Comparison of ENCODE assay signal across 5 cellular contexts in genomic region chr9:39054453-39054852, GRCh38.
A peak's percentile ranks its signal among the peaks of the same experiment; 100 is the strongest.
DNase-seq lines count a peak whose midpoint lies in the region; ATAC-seq, FAIRE-seq and TF ChIP-seq lines count a peak whose summit lies in the region.
"Not testable (repeated sequence)": the region's sequence is repeated elsewhere in the genome, so short reads cannot be mapped to it uniquely, and the experiment has no call there.

No MANE protein-coding gene starts in this region.

- H3K79me2 ChIP-seq in K562 (ENCODE audit: control insufficient read depth, insufficient read depth, low read length) = not testable (repeated sequence)

- not testable (repeated sequence) for H3K27me3 Mint-ChIP-seq in stimulated activated memory B cell treated with anti-CD40 and anti-IgM and Interleukin-4, amounts not matched to agents 10 μg/mL and 1 μg/mL and 100 μg/mL, for 72 hours

- H3K36me3 ChIP-seq in K562 (ENCODE audit: control insufficient read depth, insufficient read depth, low read length); upper lobe of right lung: not testable (repeated sequence)

- not testable (repeated sequence) for H3K4me1 ChIP-seq in K562 (replicated peaks in 1 of 2; ENCODE audit: control insufficient read depth in 2 of 2, insufficient read depth in 2 of 2, low read length in 2 of 2); upper lobe of right lung

- FAIRE-seq in K562 (lab: Jason Lieb, UNC) = not testable (repeated sequence)

- DNase-seq in K562 (ENCODE audit: extremely low read depth in 1 of 4, low spot score in 3 of 4) = peak in 1 of 4 experiments; percentile 34
- DNase-seq in Right ventricle myocardium inferior (ENCODE audit: missing footprints); omental fat pad (ENCODE audit: low spot score); upper lobe of right lung: not testable (repeated sequence)

- not testable (repeated sequence) for H3K4me2 ChIP-seq in K562 (ENCODE audit: insufficient read depth, low read length)

- not testable (repeated sequence) for H3K4me3 ChIP-seq in K562, upper lobe of right lung

- not testable (repeated sequence) for H3K9me3 Mint-ChIP-seq in stimulated activated memory B cell treated with anti-CD40 and anti-IgM and Interleukin-4, amounts not matched to agents 10 μg/mL and 1 μg/mL and 100 μg/mL, for 72 hours

- in situ Hi-C loops in K562 (cut with MboI) = not testable (repeated sequence)

- H3K9ac ChIP-seq in K562 (ENCODE audit: insufficient read depth in 1 of 2, low read depth in 2 of 2, low read length in 2 of 2) = not testable (repeated sequence)

- not testable (repeated sequence) for H3K36me3 Mint-ChIP-seq in stimulated activated memory B cell treated with anti-CD40 and anti-IgM and Interleukin-4, amounts not matched to agents 10 μg/mL and 1 μg/mL and 100 μg/mL, for 72 hours

- not testable (repeated sequence) for H3K27ac ChIP-seq in K562 (ENCODE audit: extremely low read depth, low read depth, low read length); upper lobe of right lung

- whole genome bisulfite sequencing in K562 (ENCODE audit: insufficient coverage, low coverage, missing lambda C conversion rate) = 0% methylated on average over 2 of the region's 8 CpGs

- not testable (repeated sequence) for H3K4me3 Mint-ChIP-seq in stimulated activated memory B cell treated with anti-CD40 and anti-IgM and Interleukin-4, amounts not matched to agents 10 μg/mL and 1 μg/mL and 100 μg/mL, for 72 hours

- not testable (repeated sequence) for BruUV-seq in K562 (replicated peaks; lab: Mats Ljungman, UMichigan)

- TF ChIP-seq EP300 in K562 (IDR thresholded peaks at IDR 0.05; ENCODE audit: low read length) = not testable (repeated sequence)

- intact Hi-C loops in K562 (cut with micrococcal nuclease); Right ventricle myocardium inferior (cut with DNase I); upper lobe of right lung (cut with DNase I): not testable (repeated sequence)

- H4K20me1 ChIP-seq in K562 (replicated peaks; ENCODE audit: control insufficient read depth, insufficient read depth, low read length) = not testable (repeated sequence)

- H3K27ac Mint-ChIP-seq in stimulated activated memory B cell treated with anti-CD40 and anti-IgM and Interleukin-4, amounts not matched to agents 10 μg/mL and 1 μg/mL and 100 μg/mL, for 72 hours = not testable (repeated sequence)

- peak; percentile 96 for ATAC-seq in K562
- ATAC-seq in Right ventricle myocardium inferior = peak; percentile 42
- peak; percentile 57 for ATAC-seq in omental fat pad (ENCODE audit: low FRiP score)
- peak; percentile 55 for ATAC-seq in stimulated activated memory B cell treated with anti-CD40 and anti-IgM and Interleukin-4, amounts not matched to agents 10 μg/mL and 1 μg/mL and 100 μg/mL, for 72 hours
- ATAC-seq in upper lobe of right lung = peak; percentile 49

- not testable (repeated sequence) for H3K4me1 Mint-ChIP-seq in stimulated activated memory B cell treated with anti-CD40 and anti-IgM and Interleukin-4, amounts not matched to agents 10 μg/mL and 1 μg/mL and 100 μg/mL, for 72 hours

- H3K27me3 ChIP-seq in K562 (ENCODE audit: control insufficient read depth in 2 of 2, insufficient read depth in 2 of 2, low read length in 2 of 2); upper lobe of right lung: not testable (repeated sequence)

- not testable (repeated sequence) for TF ChIP-seq RAD21 in K562 (CRISPR knock-in tag; conservative IDR thresholded peaks at IDR 0.05 in 1 of 2, IDR thresholded peaks at IDR 0.05 in 1 of 2)

- TF ChIP-seq POLR2A in K562 (conservative IDR thresholded peaks at IDR 0.05) = not testable (repeated sequence)

- POLR2A ChIA-PET in K562 (lab: Yijun Ruan, JAX) = not testable (repeated sequence)

- H3K9me3 ChIP-seq in K562 (replicated peaks; ENCODE audit: control insufficient read depth, insufficient read depth, low read depth, low read length); upper lobe of right lung: not testable (repeated sequence)

- H3K9me1 ChIP-seq in K562 (ENCODE audit: control insufficient read depth, insufficient read depth, low read length) = not testable (repeated sequence)

- not testable (repeated sequence) for H2AFZ ChIP-seq in K562 (ENCODE audit: low read depth, low read length)

- not testable (repeated sequence) for TF ChIP-seq CTCF in K562 (IDR thresholded peaks at IDR 0.05 in 2 of 3, conservative IDR thresholded peaks at IDR 0.05 in 1 of 3; ENCODE audit: insufficient read depth in 2 of 3, low read depth in 1 of 3, low read length in 3 of 3); omental fat pad (IDR thresholded peaks at IDR 0.05); upper lobe of right lung (IDR thresholded peaks at IDR 0.05)

- CTCF ChIA-PET in K562 (lab: Yijun Ruan, JAX; ENCODE audit: low intra/inter-chr PET ratio) = not testable (repeated sequence)

TF ChIP-seq in K562, 482 proteins besides CTCF, POLR2A, EP300 and RAD21:
- peak; percentile 25; the same call in 1 of the 2 replicates for TF ChIP-seq TAL1 (IDR thresholded peaks at IDR 0.05)
- peak; percentile 41; the same call in 1 of the 2 replicates for TF ChIP-seq TCF3 (CRISPR knock-in tag; IDR thresholded peaks at IDR 0.05)
- TF ChIP-seq USF1 (CRISPR knock-in tag; IDR thresholded peaks at IDR 0.05) = peak; percentile 54
- 0 out of 2 replicates have a peak, but pooled peaks have one; percentile 10 for TF ChIP-seq MITF (IDR thresholded peaks at IDR 0.05)
- peak; percentile 47; the same call in 1 of the 2 replicates for TF ChIP-seq TEAD4 (IDR thresholded peaks at IDR 0.05; ENCODE audit: low read length)
- TF ChIP-seq TEAD4 (CRISPR knock-in tag; IDR thresholded peaks at IDR 0.05; ENCODE audit: borderline replicate concordance) = not testable (repeated sequence)
- TF ChIP-seq USF2 (CRISPR knock-in tag; IDR thresholded peaks at IDR 0.05) = peak; percentile 69
- 0 out of 2 replicates have a peak, but pooled peaks have one; percentile 4 for TF ChIP-seq CBFA2T3 (IDR thresholded peaks at IDR 0.05)

Comparison
In these comparisons a context has a peak if more than half of its experiments do, and no peak if none do; other contexts are left out.
1. ATAC-seq: peak in every context shown above with its lines; median percentile 96 in K562; 57 in omental fat pad; 55 in stimulated activated memory B cell treated with anti-CD40 and anti-IgM and Interleukin-4, amounts not matched to agents 10 μg/mL and 1 μg/mL and 100 μg/mL, for 72 hours; 49 in upper lobe of right lung; 42 in Right ventricle myocardium inferior.